Comparison of ENCODE assay signal across 1 cellular context in the genomic region with DNA sequence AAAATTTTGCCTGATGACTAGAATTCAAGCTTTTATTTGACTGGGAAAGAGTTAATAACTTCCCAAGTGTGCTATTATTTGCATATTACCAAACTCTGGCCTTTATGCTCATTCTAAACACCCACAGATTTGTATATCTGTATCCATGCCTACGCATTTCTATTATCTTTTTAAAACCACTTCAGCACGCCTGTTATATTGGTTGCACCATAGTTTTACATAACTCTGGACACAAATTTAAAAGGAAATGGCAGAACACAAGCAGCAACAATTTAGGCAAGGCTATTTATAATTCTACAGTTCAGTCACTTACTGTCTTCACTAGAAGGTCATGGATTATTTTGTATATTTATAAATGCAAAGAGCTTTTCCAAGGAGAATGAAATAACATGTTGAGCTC.
TF ChIP-seq lines count a peak whose summit lies in the region.

No MANE protein-coding gene starts in this region.

TF ChIP-seq in HepG2, 621 proteins besides CTCF, POLR2A, EP300 and RAD21 (continued from another document):
- TF ChIP-seq NAIF1 (CRISPR knock-in tag; IDR thresholded peaks at IDR 0.05; ENCODE audit: borderline replicate concordance), result no peak
- TF ChIP-seq CHCHD3 (CRISPR knock-in tag; IDR thresholded peaks at IDR 0.05), result no peak
- TF ChIP-seq, protein P1, sequence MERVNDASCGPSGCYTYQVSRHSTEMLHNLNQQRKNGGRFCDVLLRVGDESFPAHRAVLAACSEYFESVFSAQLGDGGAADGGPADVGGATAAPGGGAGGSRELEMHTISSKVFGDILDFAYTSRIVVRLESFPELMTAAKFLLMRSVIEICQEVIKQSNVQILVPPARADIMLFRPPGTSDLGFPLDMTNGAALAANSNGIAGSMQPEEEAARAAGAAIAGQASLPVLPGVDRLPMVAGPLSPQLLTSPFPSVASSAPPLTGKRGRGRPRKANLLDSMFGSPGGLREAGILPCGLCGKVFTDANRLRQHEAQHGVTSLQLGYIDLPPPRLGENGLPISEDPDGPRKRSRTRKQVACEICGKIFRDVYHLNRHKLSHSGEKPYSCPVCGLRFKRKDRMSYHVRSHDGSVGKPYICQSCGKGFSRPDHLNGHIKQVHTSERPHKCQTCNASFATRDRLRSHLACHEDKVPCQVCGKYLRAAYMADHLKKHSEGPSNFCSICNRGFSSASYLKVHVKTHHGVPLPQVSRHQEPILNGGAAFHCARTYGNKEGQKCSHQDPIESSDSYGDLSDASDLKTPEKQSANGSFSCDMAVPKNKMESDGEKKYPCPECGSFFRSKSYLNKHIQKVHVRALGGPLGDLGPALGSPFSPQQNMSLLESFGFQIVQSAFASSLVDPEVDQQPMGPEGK (CRISPR knock-in tag; IDR thresholded peaks at IDR 0.05), result no peak
